In the genomic region with DNA sequence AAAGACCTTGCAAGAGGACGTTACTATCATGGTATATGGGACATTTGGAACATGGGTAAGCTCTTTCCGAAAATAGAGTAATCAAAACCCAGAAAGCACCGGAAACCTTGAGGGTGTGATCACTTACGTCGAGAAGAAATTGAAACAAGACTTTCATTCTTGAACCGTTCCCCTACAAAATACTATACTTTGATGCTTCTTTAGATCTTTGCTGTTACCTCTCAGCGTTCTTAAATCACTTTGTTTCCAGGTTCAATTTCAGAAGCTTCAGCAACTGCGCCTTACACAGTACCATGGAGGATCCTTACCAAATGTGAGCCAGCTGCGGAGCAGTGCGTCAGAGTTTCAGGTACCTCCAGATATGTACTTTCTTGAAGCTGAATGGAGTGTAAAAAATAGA, we compare ENCODE assay signal across 14 cellular contexts. TPM values are rescaled to one million over a fixed set of nuclear protein-coding genes. Genes with fewer than 3 reads are reported as not detected.
DNase-seq lines count a peak whose midpoint lies in the region; ATAC-seq and TF ChIP-seq lines count a peak whose summit lies in the region.
"Had no signal": no experiment of that assay in that cellular context is flagged by ENCODE, and none has a peak within 500 bp of the region (broad histone marks: within the 10 kb centered on the region; RNA-seq: fewer than 3 reads in every experiment).

No MANE protein-coding gene starts in this region.

- no peaks in the 10 kb centered on the region for H3K9me3 ChIP-seq in gastrocnemius medialis
- H3K9me3 ChIP-seq: right lobe of liver had no signal

- peaks cover 29% of the 10 kb centered on the region for H3K36me3 Mint-ChIP-seq in activated CD4-positive, alpha-beta T cell treated with anti-CD3 and anti-CD28 coated beads for 36 hours (ENCODE audit: low read depth)
- H3K36me3 Mint-ChIP-seq in activated T-cell treated with anti-CD3 and anti-CD28 coated beads, Interleukin-2, amount 50 U/mL, for 72 hours (ENCODE audit: insufficient read depth in 2 of 2) = peaks cover 7 to 18% of the 10 kb centered on the region in 2 donors
- H3K36me3 Mint-ChIP-seq in mesothelial cell of epicardium = peaks cover 23% of the 10 kb centered on the region

- peak overlapping the region in 1 of 4 donors; percentile 9 for H3K27ac ChIP-seq in gastrocnemius medialis
- H3K27ac ChIP-seq: C4-2B, right lobe of liver had no signal

- DNase-seq in activated CD4-positive, alpha-beta T cell treated with anti-CD3 and anti-CD28 coated beads for 36 hours = peak; percentile 66
- DNase-seq in activated CD4-positive, alpha-beta T cell treated with anti-CD3 and anti-CD28 coated beads for 1 hour = no peak
- DNase-seq in activated T-cell treated with anti-CD3 and anti-CD28 coated beads, Interleukin-2, amount 50 U/mL, for 72 hours = peak; percentile 26 to 37
- DNase-seq in mesothelial cell of epicardium (ENCODE audit: low spot score in 2 of 2, unreplicated experiment in 2 of 2) (no peak), foreskin fibroblast (no peak), gastrocnemius medialis (no peak), DMS53 (lab: John Stamatoyannopoulos, UW) (no peak)
- no peak for DNase-seq in stimulated activated naive CD8-positive, alpha-beta T cell treated with anti-CD3 and anti-CD28 coated beads, Interleukin-15, Interleukin-2, amounts not matched to agents 100 U/mL and 50 U/mL, for 24 hours
- DNase-seq: 8988T, NCI-H1105, right lobe of liver, SIG-M5 had no signal

- TF ChIP-seq POLR2A in gastrocnemius medialis (IDR thresholded peaks at IDR 0.05) = no peak

- H3K9me3 Mint-ChIP-seq in activated CD4-positive, alpha-beta T cell treated with anti-CD3 and anti-CD28 coated beads for 36 hours (ENCODE audit: low read depth) = no peaks in the 10 kb centered on the region
- H3K9me3 Mint-ChIP-seq in activated T-cell treated with anti-CD3 and anti-CD28 coated beads, Interleukin-2, amount 50 U/mL, for 72 hours = no peaks in the 10 kb centered on the region
- no peaks in the 10 kb centered on the region for H3K9me3 Mint-ChIP-seq in mesothelial cell of epicardium
- H3K9me3 Mint-ChIP-seq: GM23338 had no signal

- H3K4me1 ChIP-seq in gastrocnemius medialis = peaks cover 33 to 40% of the 10 kb centered on the region in 2 donors

- intact Hi-C loops in activated CD4-positive, alpha-beta T cell treated with anti-CD3 and anti-CD28 coated beads for 36 hours (cut with DNase I, micrococcal nuclease) = loop anchor here in 1 of 2 experiments (5.0 kb wide), 1 partner anchor 58 kb away; no protein-coding TSS in a partner anchor
- intact Hi-C loops in gastrocnemius medialis (cut with DNase I; ENCODE audit: low total_unique reads) = no loop called here

- CTCF ChIA-PET in activated CD4-positive, alpha-beta T cell treated with anti-CD3 and anti-CD28 coated beads for 36 hours (lab: Charles Lee) = interaction anchor here (0.6 to 1.8 kb wide), 14 partner anchors 8 to 246 kb away, joined by 3 to 11 read pairs (median 3); no protein-coding TSS in a partner anchor

- H3K4me3 ChIP-seq in foreskin fibroblast (ENCODE audit: low read depth in 1 of 2, low read length in 2 of 2) (no peak overlapping the region), gastrocnemius medialis (no peak overlapping the region)
- H3K4me3 ChIP-seq: GM23338, right lobe of liver had no signal

- in situ Hi-C loops in gastrocnemius medialis (cut with MboI; ENCODE audit: low sequenced_read_pairs in 4 of 4) = no loop called here

- ATAC-seq in activated CD4-positive, alpha-beta T cell treated with anti-CD3 and anti-CD28 coated beads for 36 hours = peak; percentile 92
- ATAC-seq in activated T-cell treated with anti-CD3 and anti-CD28 coated beads, Interleukin-2, amount 50 U/mL, for 72 hours (replicated peaks in 1 of 2) = peak; percentile 83 to 88
- peak; percentile 61 for ATAC-seq in stimulated activated naive CD8-positive, alpha-beta T cell treated with anti-CD3 and anti-CD28 coated beads, Interleukin-15, Interleukin-2, amounts not matched to agents 100 U/mL and 50 U/mL, for 24 hours
- ATAC-seq in gastrocnemius medialis = no peak
- ATAC-seq: GM23338, right lobe of liver had no signal

- peak overlapping the region; percentile 99 for H3K27ac Mint-ChIP-seq in activated CD4-positive, alpha-beta T cell treated with anti-CD3 and anti-CD28 coated beads for 36 hours
- peak overlapping the region; percentile 97 for H3K27ac Mint-ChIP-seq in activated T-cell treated with anti-CD3 and anti-CD28 coated beads, Interleukin-2, amount 50 U/mL, for 72 hours
- peak overlapping the region; percentile 30 for H3K27ac Mint-ChIP-seq in mesothelial cell of epicardium
- H3K27ac Mint-ChIP-seq: GM23338 had no signal

- no peak for TF ChIP-seq CTCF in mesothelial cell of epicardium (IDR thresholded peaks at IDR 0.05; ENCODE audit: unreplicated experiment)
- TF ChIP-seq CTCF in foreskin fibroblast (IDR thresholded peaks at IDR 0.05; ENCODE audit: low read depth, low read length) = no peak
- TF ChIP-seq CTCF in gastrocnemius medialis (IDR thresholded peaks at IDR 0.05 in 4 of 5, conservative IDR thresholded peaks at IDR 0.05 in 1 of 5) = no peak

- peaks cover 0 to 10% of the 10 kb centered on the region in 2 donors for H3K36me3 ChIP-seq in gastrocnemius medialis

- peaks cover 76% of the 10 kb centered on the region for H3K4me1 Mint-ChIP-seq in activated CD4-positive, alpha-beta T cell treated with anti-CD3 and anti-CD28 coated beads for 36 hours
- H3K4me1 Mint-ChIP-seq in activated T-cell treated with anti-CD3 and anti-CD28 coated beads, Interleukin-2, amount 50 U/mL, for 72 hours (ENCODE audit: low read depth) = peaks cover 81% of the 10 kb centered on the region
- H3K4me1 Mint-ChIP-seq in mesothelial cell of epicardium = peaks cover 38% of the 10 kb centered on the region

- H3K27me3 Mint-ChIP-seq in activated CD4-positive, alpha-beta T cell treated with anti-CD3 and anti-CD28 coated beads for 36 hours = no peaks in the 10 kb centered on the region
- no peaks in the 10 kb centered on the region for H3K27me3 Mint-ChIP-seq in activated T-cell treated with anti-CD3 and anti-CD28 coated beads, Interleukin-2, amount 50 U/mL, for 72 hours (ENCODE audit: low read depth)
- H3K27me3 Mint-ChIP-seq in mesothelial cell of epicardium (ENCODE audit: low read depth) = no peaks in the 10 kb centered on the region

- peak overlapping the region; percentile 78 for H3K4me3 Mint-ChIP-seq in activated CD4-positive, alpha-beta T cell treated with anti-CD3 and anti-CD28 coated beads for 36 hours
- H3K4me3 Mint-ChIP-seq in activated T-cell treated with anti-CD3 and anti-CD28 coated beads, Interleukin-2, amount 50 U/mL, for 72 hours = peak overlapping the region; percentile 81 to 94
- no peak overlapping the region for H3K4me3 Mint-ChIP-seq in mesothelial cell of epicardium
- H3K4me3 Mint-ChIP-seq: GM23338 had no signal

- POLR2A ChIA-PET in activated CD4-positive, alpha-beta T cell treated with anti-CD3 and anti-CD28 coated beads for 36 hours (lab: Charles Lee) = interaction anchor here (0.6 to 1.7 kb wide), 6 partner anchors 9 to 563 kb away, joined by 3 to 7 read pairs (median 3); no protein-coding TSS in a partner anchor

- no peaks in the 10 kb centered on the region for H3K27me3 ChIP-seq in gastrocnemius medialis
- H3K27me3 ChIP-seq: right lobe of liver had no signal

RNA-seq across cellular contexts. Expression of gene CRTC3, which starts 10.1 kb away (rescaled TPM):
- total RNA-seq in activated CD4-positive, alpha-beta T cell treated with anti-CD3 and anti-CD28 coated beads for 36 hours = 10 to 100 TPM; 32.4 to 36.2 TPM
- 10 to 100 TPM; 73.2 to 77.3 TPM for total RNA-seq in activated T-cell treated with anti-CD3 and anti-CD28 coated beads, Interleukin-2, amount 50 U/mL, for 72 hours
- 52.9 to 57.1 TPM (median 56.6 TPM) in 3 replicates for total RNA-seq in mesothelial cell of epicardium
- 10 to 100 TPM; 20.7 to 41.4 (median 30.5) TPM for total RNA-seq in gastrocnemius medialis

Comparison
In these comparisons a context has a peak if more than half of its experiments do, and no peak if none do; other contexts are left out.
1. DNase-seq: peak in activated CD4-positive, alpha-beta T cell treated with anti-CD3 and anti-CD28 coated beads for 36 hours (single experiment) and activated T-cell treated with anti-CD3 and anti-CD28 coated beads, Interleukin-2, amount 50 U/mL, for 72 hours (2 of 2); none in activated CD4-positive, alpha-beta T cell treated with anti-CD3 and anti-CD28 coated beads for 1 hour (single experiment), mesothelial cell of epicardium (0 of 2), stimulated activated naive CD8-positive, alpha-beta T cell treated with anti-CD3 and anti-CD28 coated beads, Interleukin-15, Interleukin-2, amounts not matched to agents 100 U/mL and 50 U/mL, for 24 hours (single experiment), foreskin fibroblast (0 of 2), gastrocnemius medialis (0 of 2) and DMS53 (single experiment).
2. ATAC-seq: peak in activated CD4-positive, alpha-beta T cell treated with anti-CD3 and anti-CD28 coated beads for 36 hours (single experiment), activated T-cell treated with anti-CD3 and anti-CD28 coated beads, Interleukin-2, amount 50 U/mL, for 72 hours (2 of 2) and stimulated activated naive CD8-positive, alpha-beta T cell treated with anti-CD3 and anti-CD28 coated beads, Interleukin-15, Interleukin-2, amounts not matched to agents 100 U/mL and 50 U/mL, for 24 hours (single experiment); none in gastrocnemius medialis (0 of 2).
3. H3K27ac Mint-ChIP-seq: peak in every context shown above with its lines; median percentile 99 in activated CD4-positive, alpha-beta T cell treated with anti-CD3 and anti-CD28 coated beads for 36 hours; 97 in activated T-cell treated with anti-CD3 and anti-CD28 coated beads, Interleukin-2, amount 50 U/mL, for 72 hours; 30 in mesothelial cell of epicardium.